10 cellular contexts compared by ENCODE assay signal in genomic region chr12:107736914-107737313, GRCh38. TPM values are rescaled to one million over a fixed set of nuclear protein-coding genes. Genes with fewer than 3 reads are reported as not detected.
DNase-seq lines count a peak whose midpoint lies in the region; ATAC-seq and TF ChIP-seq lines count a peak whose summit lies in the region.
"Had no signal": no experiment of that assay in that cellular context is flagged by ENCODE, and none has a peak within 500 bp of the region (broad histone marks: within the 10 kb centered on the region; RNA-seq: fewer than 3 reads in every experiment).

No MANE protein-coding gene starts in this region.

- no peak for TF ChIP-seq POLR2A in uterus (IDR thresholded peaks at IDR 0.05)

- intact Hi-C loops in uterus (cut with DNase I; ENCODE audit: low total_unique reads) = no loop called here

- peaks cover 35% of the 10 kb centered on the region for H3K36me3 Mint-ChIP-seq in activated naive CD8-positive, alpha-beta T cell treated with anti-CD3 and anti-CD28 coated beads, Interleukin-2, amount 10 ng/mL, durations not matched to agents 7 days and 5 days

- DNase-seq in GM13976 (ENCODE audit: low spot score) = peak; percentile 66
- no peak for DNase-seq in activated naive CD8-positive, alpha-beta T cell treated with anti-CD3 and anti-CD28 coated beads, Interleukin-2, amount 10 ng/mL, durations not matched to agents 7 days and 5 days
- DNase-seq in cerebellar nuclear complex (lab: John Stamatoyannopoulos, UW) = no peak
- no peak for DNase-seq in stimulated activated CD4-positive, alpha-beta T cell treated with anti-CD3 and anti-CD28 coated beads, Interleukin-4, amount 100 ng/mL, for 4 hours
- DNase-seq in uterus = no peak
- no peak for DNase-seq in amniotic stem cell (lab: John Stamatoyannopoulos, UW)
- DNase-seq: mesenchymal stem cell, NCI-H2171 had no signal

- H3K27me3 Mint-ChIP-seq in activated naive CD8-positive, alpha-beta T cell treated with anti-CD3 and anti-CD28 coated beads, Interleukin-2, amount 10 ng/mL, durations not matched to agents 7 days and 5 days = no peaks in the 10 kb centered on the region

- no peaks in the 10 kb centered on the region for H3K27me3 ChIP-seq in uterus

- H3K27ac ChIP-seq in uterus = no peak overlapping the region

- POLR2A ChIA-PET in activated naive CD8-positive, alpha-beta T cell treated with anti-CD3 and anti-CD28 coated beads, Interleukin-2, amount 10 ng/mL, durations not matched to agents 7 days and 5 days (lab: Charles Lee) = interaction anchor here (0.9 kb wide), 1 partner anchor 23 kb away, joined by 3 read pairs; no protein-coding TSS in a partner anchor

- no peaks in the 10 kb centered on the region for H3K36me3 ChIP-seq in uterus

- H3K4me1 ChIP-seq in uterus = no peaks in the 10 kb centered on the region

- H3K4me3 Mint-ChIP-seq in activated naive CD8-positive, alpha-beta T cell treated with anti-CD3 and anti-CD28 coated beads, Interleukin-2, amount 10 ng/mL, durations not matched to agents 7 days and 5 days = no peak overlapping the region

- H3K9me3 ChIP-seq in uterus = no peaks in the 10 kb centered on the region

- H3K9me3 Mint-ChIP-seq in activated naive CD8-positive, alpha-beta T cell treated with anti-CD3 and anti-CD28 coated beads, Interleukin-2, amount 10 ng/mL, durations not matched to agents 7 days and 5 days = no peaks in the 10 kb centered on the region

- no peak overlapping the region for H3K27ac Mint-ChIP-seq in activated naive CD8-positive, alpha-beta T cell treated with anti-CD3 and anti-CD28 coated beads, Interleukin-2, amount 10 ng/mL, durations not matched to agents 7 days and 5 days

- ATAC-seq in GM21390 (IDR thresholded peaks at IDR 0.05; ENCODE audit: unreplicated experiment) (peak; percentile 93), HG03354 (IDR thresholded peaks at IDR 0.05; ENCODE audit: poor library complexity, severe bottlenecking, unreplicated experiment) (peak; percentile 97)
- ATAC-seq in activated naive CD8-positive, alpha-beta T cell treated with anti-CD3 and anti-CD28 coated beads, Interleukin-2, amount 10 ng/mL, durations not matched to agents 7 days and 5 days (ENCODE audit: low read depth) = peak; percentile 33

- TF ChIP-seq CTCF in GM13976 (IDR thresholded peaks at IDR 0.05; ENCODE audit: borderline replicate concordance, control extremely low read depth, extremely low read depth, insufficient read depth, missing control alignments) (peak; percentile 26), uterus (IDR thresholded peaks at IDR 0.05) (no peak)

- H3K4me1 Mint-ChIP-seq in activated naive CD8-positive, alpha-beta T cell treated with anti-CD3 and anti-CD28 coated beads, Interleukin-2, amount 10 ng/mL, durations not matched to agents 7 days and 5 days = peaks cover 9% of the 10 kb centered on the region

- in situ Hi-C loops in GM13976 (cut with MboI; ENCODE audit: low sequenced_read_pairs, unreplicated experiment) = no loop called here

- no peak overlapping the region for H3K4me3 ChIP-seq in uterus

RNA-seq across cellular contexts. Expression of gene PRDM4, which starts 24.0 kb away (rescaled TPM):
- 10 to 100 TPM; 24.4 to 28.3 TPM for total RNA-seq in activated naive CD8-positive, alpha-beta T cell treated with anti-CD3 and anti-CD28 coated beads, Interleukin-2, amount 10 ng/mL, durations not matched to agents 7 days and 5 days
- 10 to 100 TPM in 3 of 4 donors, 1 to 10 TPM in 1; 5.6 to 31.9 (median 18.3) TPM for total RNA-seq in uterus

RNA-seq across cellular contexts. Expression of gene ASCL4, which starts 37.6 kb away (rescaled TPM):
- total RNA-seq in activated naive CD8-positive, alpha-beta T cell treated with anti-CD3 and anti-CD28 coated beads, Interleukin-2, amount 10 ng/mL, durations not matched to agents 7 days and 5 days = not detected
- not detected for total RNA-seq in uterus

RNA-seq across cellular contexts. Expression of gene PWP1, which starts 51.3 kb away (rescaled TPM):
- 10 to 100 TPM; 32.9 to 37.3 TPM for total RNA-seq in activated naive CD8-positive, alpha-beta T cell treated with anti-CD3 and anti-CD28 coated beads, Interleukin-2, amount 10 ng/mL, durations not matched to agents 7 days and 5 days
- total RNA-seq in uterus = 10 to 100 TPM; 28.6 to 80.9 (median 63.5) TPM

Comparison
In these comparisons a context has a peak if more than half of its experiments do, and no peak if none do; other contexts are left out.
1. ATAC-seq: peak in every context shown above with its lines; median percentile 97 in HG03354; 93 in GM21390; 33 in activated naive CD8-positive, alpha-beta T cell treated with anti-CD3 and anti-CD28 coated beads, Interleukin-2, amount 10 ng/mL, durations not matched to agents 7 days and 5 days.